ENCODE assay signal across 8 cellular contexts in genomic region chr5:81971694-81972495, GRCh38. TPM values are rescaled to one million over a fixed set of nuclear protein-coding genes. Genes with fewer than 3 reads are reported as not detected.
DNase-seq lines count a peak whose midpoint lies in the region; ATAC-seq and TF ChIP-seq lines count a peak whose summit lies in the region.

Gene ATG10, plus strand, starts transcription at chr5:81972023. Its CDS starts 15,548 bp downstream, at chr5:81987571.

- H3K79me2 ChIP-seq in MM.1S (ENCODE audit: low read length): no peaks in the 10 kb centered on the region

- no peaks in the 10 kb centered on the region for H3K36me3 ChIP-seq in MM.1S (replicated peaks; ENCODE audit: insufficient read depth, low read length)
- H3K36me3 ChIP-seq in neuron (ENCODE audit: insufficient read depth, low read length): peaks cover 2% of the 10 kb centered on the region

- H3K27ac ChIP-seq in MM.1S (ENCODE audit: low read length) (peak within 1 kb of the TSS; percentile 84), foreskin keratinocyte (peak within 1 kb of the TSS; percentile 96)

- in situ Hi-C loops in G401 (cut with HindIII; ENCODE audit: low sequenced_read_pairs): no loop called here

- H3K4me3 ChIP-seq in MM.1S (ENCODE audit: low read length) (peak within 1 kb of the TSS; percentile 75), neuron (ENCODE audit: low read length) (peak within 1 kb of the TSS; percentile 72)

- peak within 1 kb of the TSS; percentile 58 for H3K4me2 ChIP-seq in MM.1S (ENCODE audit: low read depth, low read length)

- TF ChIP-seq CTCF in MM.1S (IDR thresholded peaks at IDR 0.05; ENCODE audit: low read length) (no peak), foreskin keratinocyte (conservative IDR thresholded peaks at IDR 0.05) (no peak)

- no peaks in the 10 kb centered on the region for H3K9me3 ChIP-seq in MM.1S (replicated peaks; ENCODE audit: insufficient read depth, low read length)
- peaks cover 2% of the 10 kb centered on the region for H3K9me3 ChIP-seq in neuron (ENCODE audit: low read length)

- H2AFZ ChIP-seq in MM.1S (ENCODE audit: low read length) (peak within 1 kb of the TSS; percentile 91), neuron (ENCODE audit: low read depth, low read length) (peak within 1 kb of the TSS; percentile 66)

- no peaks in the 10 kb centered on the region for H4K20me1 ChIP-seq in MM.1S (ENCODE audit: insufficient read depth, low read length)

- H3K9me2 ChIP-seq in MM.1S (replicated peaks; ENCODE audit: insufficient read depth, low read length): no peaks in the 10 kb centered on the region

- H3K27me3 ChIP-seq in MM.1S (replicated peaks; ENCODE audit: insufficient read depth, low read length) (no peaks in the 10 kb centered on the region), foreskin keratinocyte (no peaks in the 10 kb centered on the region), neuron (ENCODE audit: insufficient read depth, low read length) (no peaks in the 10 kb centered on the region)

- H3F3A ChIP-seq in MM.1S (ENCODE audit: insufficient read depth, low read length): peaks cover 9% of the 10 kb centered on the region; the same call in 1 of the 2 replicates

- H3K4me1 ChIP-seq in MM.1S (ENCODE audit: low read length): 0 out of 2 replicates have a peak, but pooled peaks cover 3% of the 10 kb centered on the region
- peaks cover 3% of the 10 kb centered on the region for H3K4me1 ChIP-seq in foreskin keratinocyte
- H3K4me1 ChIP-seq in neuron (ENCODE audit: insufficient read depth, low read length): peaks cover 12% of the 10 kb centered on the region

- peak; percentile 92 for DNase-seq in G401 (ENCODE audit: low spot score)
- DNase-seq in HCEC 1CT: peak; percentile 90
- peak; percentile 92 for DNase-seq in MM.1S
- DNase-seq in SHP77 treated with DMSO at 0.1 percent for 48 hours (lab: John Stamatoyannopoulos, UW): peak; percentile 80
- DNase-seq in activated gamma-delta T cell treated with anti-CD3 and anti-CD28 coated beads, Interleukin-2, amount 50 U/mL, for 16 hours (ENCODE audit: low read depth): peak; percentile 77
- DNase-seq in foreskin keratinocyte: peak; percentile 46 to 77
- peak; percentile 84 for DNase-seq in stromal cell of bone marrow (ENCODE audit: low read depth)

- peak; percentile 98 for ATAC-seq in foreskin keratinocyte

- H3K9ac ChIP-seq in MM.1S (ENCODE audit: low read length): peak within 1 kb of the TSS; percentile 87

RNA-seq across cellular contexts. Expression of gene ATG10, which starts in this region (rescaled TPM):
- total RNA-seq in G401 (2014; rRNA removed; shearing (Covaris generic)): 16.1 and 29.3 TPM in 2 replicates
- 4.7 and 5.6 TPM in 2 replicates for total RNA-seq in foreskin keratinocyte
- polyA plus RNA-seq in foreskin keratinocyte: 5.4 and 5.5 TPM in 2 replicates

Comparison
In these comparisons a context has a peak if more than half of its experiments do, and no peak if none do; other contexts are left out.
1. Peak in every context shown above with its lines: DNase-seq, ATAC-seq, H3K4me3 ChIP-seq and H3K27ac ChIP-seq.